Comparison of ENCODE assay signal across 1 cellular context in genomic region chr6:17505062-17505476, GRCh38.
TF ChIP-seq lines count a peak whose summit lies in the region.

No MANE protein-coding gene starts in this region.

TF ChIP-seq in K562, 482 proteins besides CTCF, POLR2A, EP300 and RAD21:
- TF ChIP-seq POLR3G (IDR thresholded peaks at IDR 0.05; ENCODE audit: extremely low read depth, insufficient read length, insufficient replicate concordance) (no peak), ZNF384 (IDR thresholded peaks at IDR 0.05; ENCODE audit: low read depth, low read length) (no peak), CEBPB (tag; IDR thresholded peaks at IDR 0.05) (0 out of 2 replicates have a peak, but pooled peaks have one; percentile 17), MIER1 (IDR thresholded peaks at IDR 0.05; ENCODE audit: low read depth) (no peak)
